ENCODE assay signal across 21 cellular contexts in the genomic region with DNA sequence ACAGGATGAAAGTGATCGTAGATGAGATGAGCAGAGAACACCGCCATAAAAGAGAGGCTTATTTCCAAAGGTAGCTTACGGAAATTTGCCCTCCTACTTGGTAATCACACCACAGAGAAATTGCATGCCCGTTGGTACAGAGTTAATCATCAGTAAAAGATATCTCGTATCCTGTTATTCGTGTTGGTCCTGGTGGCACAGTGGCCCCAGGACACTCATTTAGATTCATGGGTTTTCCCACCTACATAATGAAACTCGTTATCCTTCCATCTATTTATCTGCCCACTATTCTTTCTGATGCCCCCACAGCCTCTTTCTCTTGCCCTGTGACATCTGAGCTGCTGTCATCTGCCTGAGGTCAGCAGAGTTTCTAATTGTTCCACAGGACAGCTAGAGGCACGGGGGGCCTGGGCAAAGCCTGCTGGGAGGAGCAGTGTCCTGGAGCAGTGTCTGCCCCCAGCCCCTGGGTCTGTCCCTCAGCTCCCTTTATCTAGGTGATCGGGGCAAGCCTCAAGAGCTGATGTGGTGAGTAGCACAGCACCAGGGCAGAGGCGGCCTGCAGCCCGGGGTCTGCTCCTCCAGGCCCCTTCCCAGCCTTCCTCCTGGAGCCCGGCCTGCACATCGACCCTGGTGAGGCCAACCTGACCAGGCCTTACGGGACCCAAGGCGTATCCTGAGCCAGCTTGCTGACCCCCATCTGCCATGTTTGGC. TPM values are rescaled to one million over a fixed set of nuclear protein-coding genes. Genes with fewer than 3 reads are reported as not detected.
DNase-seq lines count a peak whose midpoint lies in the region; ATAC-seq and TF ChIP-seq lines count a peak whose summit lies in the region.
"Had no signal": no experiment of that assay in that cellular context is flagged by ENCODE, and none has a peak within 500 bp of the region (broad histone marks: within the 10 kb centered on the region; RNA-seq: fewer than 3 reads in every experiment).

No MANE protein-coding gene starts in this region.

- peaks cover 0 to 12% of the 10 kb centered on the region in 2 donors for H3K4me1 ChIP-seq in right atrium auricular region
- H3K4me1 ChIP-seq in left ventricle myocardium inferior = peaks cover 24% of the 10 kb centered on the region
- H3K4me1 ChIP-seq in tibial artery = peaks cover 0 to 25% (median 7%) of the 10 kb centered on the region in 4 donors
- H3K4me1 ChIP-seq: colonic mucosa had no signal

- H3K4me3 Mint-ChIP-seq in T-helper 17 cell = no peak overlapping the region
- H3K4me3 Mint-ChIP-seq: mesothelial cell of epicardium, nephron had no signal

- H3K36me3 Mint-ChIP-seq in T-helper 17 cell (ENCODE audit: low read depth) = peaks cover 5% of the 10 kb centered on the region
- H3K36me3 Mint-ChIP-seq: activated CD8-positive, alpha-beta memory T cell treated with anti-CD3 and anti-CD28 coated beads, Interleukin-2, amount 10 ng/mL, durations not matched to agents 7 days and 5 days had no signal

- DNase-seq in right atrium auricular region (ENCODE audit: low spot score) (peak; percentile 30), left ventricle myocardium inferior (no peak), T-helper 17 cell (no peak), ecto neural progenitor cell (ENCODE audit: low spot score) (peak; percentile 35), renal cortical epithelial cell (ENCODE audit: low read depth) (peak; percentile 43), tibial artery (no peak), LoVo (ENCODE audit: low spot score) (no peak)
- DNase-seq: activated CD8-positive, alpha-beta memory T cell treated with anti-CD3 and anti-CD28 coated beads, Interleukin-2, amount 10 ng/mL, durations not matched to agents 7 days and 5 days; activated effector memory CD4-positive, alpha-beta T cell treated with anti-CD3 and anti-CD28 coated beads, Interleukin-2, amount 50 U/mL, for 16 hours; C1 segment of cervical spinal cord; colonic mucosa; HCEC 1CT; NCI-H1694 treated with DMSO at 0.1 percent for 48 hours; NCI-H748 treated with DMSO at 0.1 percent for 48 hours; posterior cingulate gyrus; testis had no signal

- no peaks in the 10 kb centered on the region for H3K36me3 ChIP-seq in right atrium auricular region
- H3K36me3 ChIP-seq in left ventricle myocardium inferior = peaks cover 11% of the 10 kb centered on the region
- no peaks in the 10 kb centered on the region for H3K36me3 ChIP-seq in tibial artery
- H3K36me3 ChIP-seq: breast epithelium, colonic mucosa had no signal

- peak overlapping the region; percentile 93 for H3K27ac Mint-ChIP-seq in T-helper 17 cell
- H3K27ac Mint-ChIP-seq: mesothelial cell of epicardium, nephron had no signal

- H3K27ac ChIP-seq in right atrium auricular region = no peak overlapping the region
- no peak overlapping the region for H3K27ac ChIP-seq in left ventricle myocardium inferior (replicated peaks)
- no peak overlapping the region for H3K27ac ChIP-seq in tibial artery
- H3K27ac ChIP-seq: colonic mucosa, KMS-11 had no signal

- H3K27me3 Mint-ChIP-seq in T-helper 17 cell = no peaks in the 10 kb centered on the region
- H3K27me3 Mint-ChIP-seq: activated CD8-positive, alpha-beta memory T cell treated with anti-CD3 and anti-CD28 coated beads, Interleukin-2, amount 10 ng/mL, durations not matched to agents 7 days and 5 days had no signal

- H3K27me3 ChIP-seq in right atrium auricular region = no peaks in the 10 kb centered on the region
- no peaks in the 10 kb centered on the region for H3K27me3 ChIP-seq in left ventricle myocardium inferior (ENCODE audit: low read depth)
- no peaks in the 10 kb centered on the region for H3K27me3 ChIP-seq in tibial artery
- H3K27me3 ChIP-seq: breast epithelium, colonic mucosa, testis had no signal

- no peak overlapping the region for H3K4me3 ChIP-seq in right atrium auricular region
- no peak overlapping the region for H3K4me3 ChIP-seq in left ventricle myocardium inferior
- no peak overlapping the region for H3K4me3 ChIP-seq in tibial artery
- H3K4me3 ChIP-seq: breast epithelium, colonic mucosa, testis had no signal

- H3K9me3 ChIP-seq in right atrium auricular region (no peaks in the 10 kb centered on the region), left ventricle myocardium inferior (replicated peaks) (no peaks in the 10 kb centered on the region), T-helper 17 cell (ENCODE audit: control insufficient read depth, low read length, poor library complexity, severe bottlenecking) (no peaks in the 10 kb centered on the region), tibial artery (no peaks in the 10 kb centered on the region)
- H3K9me3 ChIP-seq: breast epithelium, colonic mucosa, testis had no signal

- H3K4me1 Mint-ChIP-seq in T-helper 17 cell = peaks cover 23% of the 10 kb centered on the region
- H3K4me1 Mint-ChIP-seq: nephron had no signal

- TF ChIP-seq CTCF in right atrium auricular region (IDR thresholded peaks at IDR 0.05) (no peak), left ventricle myocardium inferior (IDR thresholded peaks at IDR 0.05; ENCODE audit: borderline replicate concordance) (no peak), tibial artery (IDR thresholded peaks at IDR 0.05) (no peak)

- no peak for ATAC-seq in T-helper 17 cell
- no peak for ATAC-seq in HG03175 (IDR thresholded peaks at IDR 0.05; ENCODE audit: unreplicated experiment)

- intact Hi-C loops in left ventricle myocardium inferior (cut with micrococcal nuclease) = no loop called here
- intact Hi-C loops in tibial artery (cut with DNase I; ENCODE audit: low total_unique reads) = no loop called here

RNA-seq across cellular contexts. Expression of a gene that starts 42.2 kb away (rescaled TPM):
- total RNA-seq in right atrium auricular region (10 to 100 TPM in 1 of 2 donors, 1 to 10 TPM in 1; 7.5 to 14.5 TPM), left ventricle myocardium inferior (25.6 TPM), T-helper 17 cell (1 to 10 TPM; 6.1 to 9.0 TPM), renal cortical epithelial cell (20.1 and 20.3 TPM in 2 replicates)

Comparison
In these comparisons a context has a peak if more than half of its experiments do, and no peak if none do; other contexts are left out.
1. DNase-seq: peak in right atrium auricular region (single experiment), ecto neural progenitor cell (single experiment) and renal cortical epithelial cell (single experiment); none in left ventricle myocardium inferior (single experiment), T-helper 17 cell (0 of 3), tibial artery (0 of 2) and LoVo (single experiment).